In genomic region chr17:21287703-21288449, GRCh38 we compare ENCODE assay signal across 8 cellular contexts. TPM values are rescaled to one million over a fixed set of nuclear protein-coding genes. Genes with fewer than 3 reads are reported as not detected.
DNase-seq lines count a peak whose midpoint lies in the region; ATAC-seq and TF ChIP-seq lines count a peak whose summit lies in the region.

No MANE protein-coding gene starts in this region.

- peaks cover 0 to 34% of the 10 kb centered on the region in 2 donors for H3K36me3 Mint-ChIP-seq in CD4-positive, alpha-beta memory T cell
- peaks cover 0 to 3% (median 0%) of the 10 kb centered on the region in 3 donors for H3K36me3 Mint-ChIP-seq in immature natural killer cell

- TF ChIP-seq CTCF in KMS-11 (conservative IDR thresholded peaks at IDR 0.05; ENCODE audit: low read depth, low read length) (no peak), ascending aorta (IDR thresholded peaks at IDR 0.05) (peak in 1 of 3 experiments; percentile 7)

- peaks cover 57% of the 10 kb centered on the region for H3K4me1 ChIP-seq in CD4-positive, alpha-beta memory T cell (ENCODE audit: insufficient read depth, low read length)
- H3K4me1 ChIP-seq in KMS-11 (ENCODE audit: low read depth, poor library complexity, severe bottlenecking) (peaks cover 20% of the 10 kb centered on the region), ascending aorta (peaks cover 28 to 47% of the 10 kb centered on the region in 2 donors)

- H3K9me3 Mint-ChIP-seq in CD4-positive, alpha-beta memory T cell, result peaks cover 0 to 10% (median 3%) of the 10 kb centered on the region in 8 donors
- H3K9me3 Mint-ChIP-seq in immature natural killer cell, result peaks cover 0 to 10% (median 8%) of the 10 kb centered on the region in 6 donors

- H3K4me1 Mint-ChIP-seq in CD4-positive, alpha-beta memory T cell, result peaks cover 31 to 69% (median 51%) of the 10 kb centered on the region in 4 donors
- peaks cover 67 to 69% of the 10 kb centered on the region in 2 donors for H3K4me1 Mint-ChIP-seq in immature natural killer cell

- H3K36me3 ChIP-seq in CD4-positive, alpha-beta memory T cell (ENCODE audit: insufficient read depth, low read length), result no peaks in the 10 kb centered on the region
- H3K36me3 ChIP-seq in KMS-11 (ENCODE audit: insufficient read depth), result no peaks in the 10 kb centered on the region
- H3K36me3 ChIP-seq in ascending aorta, result peaks cover 0 to 9% of the 10 kb centered on the region in 2 donors

- no peaks in the 10 kb centered on the region for H3K9me3 ChIP-seq in CD4-positive, alpha-beta memory T cell (ENCODE audit: control insufficient read depth in 1 of 2, low read length in 2 of 2)
- H3K9me3 ChIP-seq in ascending aorta, result no peaks in the 10 kb centered on the region

- H3K4me2 ChIP-seq in KMS-11, result peak overlapping the region; percentile 94

- DNase-seq in CD4-positive, alpha-beta memory T cell, result peak; percentile 93 to 99 (median 95)
- peak; percentile 98 for DNase-seq in T-helper 22 cell (ENCODE audit: low read depth)
- peak; percentile 96 to 100 for DNase-seq in ascending aorta (ENCODE audit: low spot score in 2 of 2)
- peak; percentile 97 to 98 (median 97) for DNase-seq in immature natural killer cell
- DNase-seq in stimulated activated CD4-positive, alpha-beta T cell treated with anti-CD3 and anti-CD28 coated beads, Interleukin-15, amount 100 ng/mL, for 24 hours, result peak; percentile 98

- H3K27me3 Mint-ChIP-seq in CD4-positive, alpha-beta memory T cell, result peaks cover 0 to 4% of the 10 kb centered on the region in 2 donors
- peaks cover 13 to 31% (median 15%) of the 10 kb centered on the region in 3 donors for H3K27me3 Mint-ChIP-seq in immature natural killer cell (ENCODE audit: low read depth in 3 of 3)

- H3K27me3 ChIP-seq in CD4-positive, alpha-beta memory T cell (ENCODE audit: insufficient read depth, low read length), result no peaks in the 10 kb centered on the region
- no peaks in the 10 kb centered on the region for H3K27me3 ChIP-seq in KMS-11 (ENCODE audit: insufficient read depth, low read depth)
- no peaks in the 10 kb centered on the region for H3K27me3 ChIP-seq in ascending aorta

- POLR2A ChIA-PET in CD4-positive, alpha-beta memory T cell (lab: Charles Lee; ENCODE audit: partially characterized antibody), result interaction anchor here (0.7 to 4.3 kb wide), 13 partner anchors 8 to 245 kb away, joined by 3 to 59 read pairs (median 8); partner anchors contain the start of genes DHRS7B, NATD1, TMEM11 and USP22

- intact Hi-C loops in CD4-positive, alpha-beta memory T cell (cut with micrococcal nuclease), result loop anchor here (1.0 kb wide), 3 partner anchors 8 to 169 kb away; partner anchors contain the start of gene NATD1
- intact Hi-C loops in ascending aorta (cut with DNase I), result loop anchor here (2.0 kb wide), 1 partner anchor 23 kb away; no protein-coding TSS in a partner anchor

- H3K4me3 Mint-ChIP-seq in CD4-positive, alpha-beta memory T cell, result peak overlapping the region; percentile 95 to 99 (median 96)
- peak overlapping the region; percentile 92 to 98 (median 96) for H3K4me3 Mint-ChIP-seq in immature natural killer cell

- peak overlapping the region; percentile 94 for H3K27ac ChIP-seq in CD4-positive, alpha-beta memory T cell (ENCODE audit: low read depth, low read length)
- H3K27ac ChIP-seq in KMS-11, result peak overlapping the region; percentile 89
- H3K27ac ChIP-seq in ascending aorta, result peak overlapping the region; percentile 95 to 97

- peak overlapping the region; percentile 76 to 87 for H3K4me3 ChIP-seq in CD4-positive, alpha-beta memory T cell (ENCODE audit: low read length in 2 of 2)
- no peak overlapping the region for H3K4me3 ChIP-seq in KMS-11 (IDR thresholded peaks at IDR 0.05; ENCODE audit: insufficient read depth, low read depth, low read length)
- H3K4me3 ChIP-seq in ascending aorta, result peak overlapping the region; percentile 91 to 94

- no peak overlapping the region for H2AFZ ChIP-seq in KMS-11 (ENCODE audit: low read depth)

- no peaks in the 10 kb centered on the region for H4K20me1 ChIP-seq in KMS-11 (ENCODE audit: insufficient read depth)

- peak overlapping the region; percentile 83 for H3K9ac ChIP-seq in KMS-11

- ATAC-seq in GM21381 (IDR thresholded peaks at IDR 0.05; ENCODE audit: unreplicated experiment), result peak; percentile 34
- ATAC-seq in HG03565 (IDR thresholded peaks at IDR 0.05; ENCODE audit: unreplicated experiment), result no peak

- CTCF ChIA-PET in CD4-positive, alpha-beta memory T cell (lab: Charles Lee; ENCODE audit: partially characterized antibody), result interaction anchor here (1.0 to 4.3 kb wide), 7 partner anchors 10 to 245 kb away, joined by 3 to 56 read pairs (median 4); no protein-coding TSS in a partner anchor

- H3K79me2 ChIP-seq in KMS-11 (ENCODE audit: insufficient read depth, low read depth), result peaks cover 77% of the 10 kb centered on the region

- peak overlapping the region; percentile 97 to 99 (median 98) for H3K27ac Mint-ChIP-seq in CD4-positive, alpha-beta memory T cell
- H3K27ac Mint-ChIP-seq in immature natural killer cell, result peak overlapping the region; percentile 99 to 100 (median 99)

RNA-seq across cellular contexts. Expression of gene MAP2K3, which starts 3.4 kb away (rescaled TPM):
- total RNA-seq in CD4-positive, alpha-beta memory T cell, result 10 to 100 TPM; 52.6 to 63.2 TPM
- polyA plus RNA-seq in CD4-positive, alpha-beta memory T cell, result 10 to 100 TPM; 48.5 to 88.9 TPM
- 294 TPM for total RNA-seq in ascending aorta
- 100 to 1,000 TPM in 1 of 3 donors, 10 to 100 TPM in 2; 66.6 to 136 (median 93.9) TPM for polyA plus RNA-seq in immature natural killer cell

RNA-seq across cellular contexts. Expression of gene NATD1, which starts 34.7 kb away (rescaled TPM):
- total RNA-seq in CD4-positive, alpha-beta memory T cell, result 10 to 100 TPM; 13.1 to 13.5 TPM
- polyA plus RNA-seq in CD4-positive, alpha-beta memory T cell, result 1 to 10 TPM in 1 of 2 donors, under 1 TPM in 1; 0.32 to 2.3 TPM
- 13.4 TPM for total RNA-seq in ascending aorta
- polyA plus RNA-seq in immature natural killer cell, result 1 to 10 TPM in 2 of 3 donors, under 1 TPM in 1; 0.57 to 3.4 (median 2.5) TPM
